In the genomic region with DNA sequence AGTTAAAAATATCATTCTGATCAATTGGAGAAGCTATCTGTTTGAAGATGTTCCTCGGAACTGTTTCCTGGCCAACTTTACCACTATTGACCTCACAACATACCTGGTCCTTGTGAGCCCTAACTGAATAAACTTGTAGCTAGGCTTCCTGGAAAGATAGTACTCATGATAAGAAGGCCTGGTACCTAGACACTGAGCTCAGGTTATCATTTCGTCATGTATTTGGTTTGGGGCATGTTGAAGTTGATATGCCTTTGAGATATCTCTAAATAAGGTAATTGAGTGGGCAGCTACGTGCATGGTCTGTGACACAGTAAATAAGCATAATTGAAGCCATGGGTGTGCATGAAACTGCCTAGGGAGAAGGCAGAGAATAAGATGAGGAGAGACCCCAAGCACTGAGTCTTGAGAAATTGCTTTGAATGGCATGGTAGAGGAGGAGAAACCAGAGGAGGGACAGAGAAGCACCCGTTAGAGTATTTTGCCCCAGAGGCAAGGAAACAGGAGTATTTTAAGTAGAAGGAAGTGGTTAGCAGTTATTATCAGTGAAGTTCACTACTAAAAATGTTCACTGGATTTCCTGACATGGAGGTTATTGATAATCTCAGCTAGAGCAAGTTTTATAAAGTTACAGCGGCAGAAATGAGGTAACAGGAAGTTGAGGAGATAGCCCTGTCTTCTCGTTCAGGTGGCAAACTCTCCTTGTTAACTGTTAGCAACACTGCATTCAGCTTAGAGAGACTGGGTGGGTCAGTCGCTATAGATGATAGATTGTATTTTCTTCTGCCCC, we compare ENCODE assay signal across 13 cellular contexts. TPM values are rescaled to one million over a fixed set of nuclear protein-coding genes. Genes with fewer than 3 reads are reported as not detected.
DNase-seq lines count a peak whose midpoint lies in the region; ATAC-seq, FAIRE-seq and TF ChIP-seq lines count a peak whose summit lies in the region.
"Had no signal": no experiment of that assay in that cellular context is flagged by ENCODE, and none has a peak within 500 bp of the region (broad histone marks: within the 10 kb centered on the region; RNA-seq: fewer than 3 reads in every experiment).

No MANE protein-coding gene starts in this region.

- H3K36me3 ChIP-seq in upper lobe of right lung (no peaks in the 10 kb centered on the region), thyroid gland (no peaks in the 10 kb centered on the region)
- H3K36me3 ChIP-seq: right atrium auricular region, thoracic aorta had no signal

- H3K27ac ChIP-seq in upper lobe of right lung, result no peak overlapping the region
- no peak overlapping the region for H3K27ac ChIP-seq in thyroid gland
- H3K27ac ChIP-seq: right atrium auricular region, thoracic aorta had no signal

- peaks cover 23% of the 10 kb centered on the region for H3K36me3 Mint-ChIP-seq in activated T-helper 2 cell treated with anti-CD3 and anti-CD28 coated beads, Interferon-gamma antibody, Interleukin-2, Interleukin-4, amounts not matched to agents 10 μg/mL and 5 μg/mL and 100 μg/mL, durations not matched to agents 14 hours and 24 hours and 36 hours (ENCODE audit: low read depth)

- H3K27me3 Mint-ChIP-seq in activated T-helper 2 cell treated with anti-CD3 and anti-CD28 coated beads, Interferon-gamma antibody, Interleukin-2, Interleukin-4, amounts not matched to agents 10 μg/mL and 5 μg/mL and 100 μg/mL, durations not matched to agents 14 hours and 24 hours and 36 hours (ENCODE audit: low read depth), result no peaks in the 10 kb centered on the region

- no peak overlapping the region for H3K4me3 ChIP-seq in upper lobe of right lung
- no peak overlapping the region for H3K4me3 ChIP-seq in thyroid gland (replicated peaks in 1 of 3)
- H3K4me3 ChIP-seq: right atrium auricular region, thoracic aorta had no signal

- TF ChIP-seq CTCF in upper lobe of right lung (IDR thresholded peaks at IDR 0.05) (no peak), thyroid gland (IDR thresholded peaks at IDR 0.05) (no peak)

- H3K4me1 Mint-ChIP-seq in activated T-helper 2 cell treated with anti-CD3 and anti-CD28 coated beads, Interferon-gamma antibody, Interleukin-2, Interleukin-4, amounts not matched to agents 10 μg/mL and 5 μg/mL and 100 μg/mL, durations not matched to agents 14 hours and 24 hours and 36 hours (ENCODE audit: low read depth), result peaks cover 32% of the 10 kb centered on the region

- peaks cover 16% of the 10 kb centered on the region for H3K9me3 Mint-ChIP-seq in activated T-helper 2 cell treated with anti-CD3 and anti-CD28 coated beads, Interferon-gamma antibody, Interleukin-2, Interleukin-4, amounts not matched to agents 10 μg/mL and 5 μg/mL and 100 μg/mL, durations not matched to agents 14 hours and 24 hours and 36 hours

- no peak for ATAC-seq in upper lobe of right lung

- H3K27me3 ChIP-seq in upper lobe of right lung, result no peaks in the 10 kb centered on the region
- H3K27me3 ChIP-seq in thyroid gland, result no peaks in the 10 kb centered on the region
- H3K27me3 ChIP-seq: right atrium auricular region had no signal

- peak overlapping the region; percentile 99 for H3K27ac Mint-ChIP-seq in activated T-helper 2 cell treated with anti-CD3 and anti-CD28 coated beads, Interferon-gamma antibody, Interleukin-2, Interleukin-4, amounts not matched to agents 10 μg/mL and 5 μg/mL and 100 μg/mL, durations not matched to agents 14 hours and 24 hours and 36 hours

- H3K4me1 ChIP-seq in upper lobe of right lung (no peaks in the 10 kb centered on the region), thyroid gland (no peaks in the 10 kb centered on the region)
- H3K4me1 ChIP-seq: right atrium auricular region had no signal

- TF ChIP-seq POLR2A in GM12891 (IDR thresholded peaks at IDR 0.05; ENCODE audit: low read depth, low read length) (no peak), thyroid gland (IDR thresholded peaks at IDR 0.05) (no peak)

- CTCF ChIA-PET in HEK293T (lab: Yijun Ruan, JAX), result interaction anchor here (0.5 kb wide), 1 partner anchor 40 kb away, joined by 3 read pairs; no protein-coding TSS in a partner anchor

- H3K9me3 ChIP-seq in upper lobe of right lung (peaks cover 16% of the 10 kb centered on the region), thyroid gland (no peaks in the 10 kb centered on the region)

- intact Hi-C loops in activated T-helper 2 cell treated with anti-CD3 and anti-CD28 coated beads, Interferon-gamma antibody, Interleukin-2, Interleukin-4, amounts not matched to agents 10 μg/mL and 5 μg/mL and 100 μg/mL, durations not matched to agents 14 hours and 24 hours and 36 hours (cut with micrococcal nuclease), result loop anchor here (1.0 to 10.0 kb wide), 4 partner anchors 57 to 269 kb away; a partner anchor contains a TSS
- intact Hi-C loops in upper lobe of right lung (cut with DNase I), result no loop called here
- intact Hi-C loops in thyroid gland (cut with DNase I), result no loop called here

- DNase-seq in AML-193 (lab: John Stamatoyannopoulos, UW), result peak; percentile 15 to 38
- DNase-seq in GM12891 (ENCODE audit: insufficient read length, low spot score), result no peak
- DNase-seq in NAMALWA (ENCODE audit: low spot score), result peak; percentile 48
- DNase-seq in activated T-helper 2 cell treated with anti-CD3 and anti-CD28 coated beads, Interferon-gamma antibody, Interleukin-2, Interleukin-4, amounts not matched to agents 10 μg/mL and 5 μg/mL and 100 μg/mL, durations not matched to agents 14 hours and 24 hours and 36 hours (ENCODE audit: low spot score), result peak; percentile 15
- DNase-seq in upper lobe of right lung, result no peak
- DNase-seq in HEK293T (ENCODE audit: extremely low spot score), result no peak
- DNase-seq in thyroid gland, result no peak
- DNase-seq in HuH-7 (ENCODE audit: low spot score), result no peak
- DNase-seq: NCI-H1694; NK-92 treated with Interleukin-12 subunit alpha and Interleukin-12 subunit beta, amount 100 ng/mL, for 24 hours; T-helper 9 cell had no signal

- 77 to 82% methylated on average over 7 of the region's 7 CpGs for WGBS in thyroid gland, 2 donors

- peak; percentile 93 for FAIRE-seq in GM12891 (lab: Jason Lieb, UNC)

- POLR2A ChIA-PET in HEK293T (lab: Yijun Ruan, JAX), result no interaction called here

- peak overlapping the region; percentile 75 for H3K4me3 Mint-ChIP-seq in activated T-helper 2 cell treated with anti-CD3 and anti-CD28 coated beads, Interferon-gamma antibody, Interleukin-2, Interleukin-4, amounts not matched to agents 10 μg/mL and 5 μg/mL and 100 μg/mL, durations not matched to agents 14 hours and 24 hours and 36 hours (ENCODE audit: low read depth)

TF ChIP-seq in GM12891, 5 proteins besides CTCF, POLR2A, EP300 and RAD21:
- TF ChIP-seq TAF1 (IDR thresholded peaks at IDR 0.05; ENCODE audit: low read depth, low read length), result 0 out of 2 replicates have a peak, but pooled peaks have one; percentile 22
- no peak for TF ChIP-seq POU2F2 (IDR thresholded peaks at IDR 0.05; ENCODE audit: low read depth, low read length)
TF ChIP-seq in GM12891: peak in this region for 1.

TF ChIP-seq in HEK293T, 16 proteins besides CTCF, POLR2A, EP300 and RAD21:
- TF ChIP-seq ELF4 (IDR thresholded peaks at IDR 0.05) (no peak), BHLHE40 (IDR thresholded peaks at IDR 0.05; ENCODE audit: borderline replicate concordance) (no peak), FOXK2 (IDR thresholded peaks at IDR 0.05) (no peak), LEF1 (IDR thresholded peaks at IDR 0.05; ENCODE audit: borderline replicate concordance) (no peak), L3MBTL2 (conservative IDR thresholded peaks at IDR 0.05) (no peak), ZNF384 (IDR thresholded peaks at IDR 0.05) (no peak), ARNT (IDR thresholded peaks at IDR 0.05) (no peak), FOXM1 (IDR thresholded peaks at IDR 0.05; ENCODE audit: borderline replicate concordance) (no peak), HDGF (IDR thresholded peaks at IDR 0.05; ENCODE audit: borderline replicate concordance) (no peak), CTBP1 (IDR thresholded peaks at IDR 0.05; ENCODE audit: borderline replicate concordance) (no peak), FOXA1 (IDR thresholded peaks at IDR 0.05) (no peak), TARDBP (IDR thresholded peaks at IDR 0.05) (no peak), SUZ12 (IDR thresholded peaks at IDR 0.05) (no peak), NFRKB (IDR thresholded peaks at IDR 0.05) (no peak), SP1 (IDR thresholded peaks at IDR 0.05) (no peak)
- TF ChIP-seq, protein P1, sequence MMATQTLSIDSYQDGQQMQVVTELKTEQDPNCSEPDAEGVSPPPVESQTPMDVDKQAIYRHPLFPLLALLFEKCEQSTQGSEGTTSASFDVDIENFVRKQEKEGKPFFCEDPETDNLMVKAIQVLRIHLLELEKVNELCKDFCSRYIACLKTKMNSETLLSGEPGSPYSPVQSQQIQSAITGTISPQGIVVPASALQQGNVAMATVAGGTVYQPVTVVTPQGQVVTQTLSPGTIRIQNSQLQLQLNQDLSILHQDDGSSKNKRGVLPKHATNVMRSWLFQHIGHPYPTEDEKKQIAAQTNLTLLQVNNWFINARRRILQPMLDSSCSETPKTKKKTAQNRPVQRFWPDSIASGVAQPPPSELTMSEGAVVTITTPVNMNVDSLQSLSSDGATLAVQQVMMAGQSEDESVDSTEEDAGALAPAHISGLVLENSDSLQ (IDR thresholded peaks at IDR 0.05), result no peak

RNA-seq across cellular contexts. Expression of a gene that starts 55.6 kb away (rescaled TPM):
- 0.26 TPM for polyA plus RNA-seq in GM12891 (2012; ENCODE audit: low read depth, missing spikeins)
- total RNA-seq in activated T-helper 2 cell treated with anti-CD3 and anti-CD28 coated beads, Interferon-gamma antibody, Interleukin-2, Interleukin-4, amounts not matched to agents 10 μg/mL and 5 μg/mL and 100 μg/mL, durations not matched to agents 14 hours and 24 hours and 36 hours, result 0.18 and 0.75 TPM in 2 replicates
- 2.8 TPM for total RNA-seq in upper lobe of right lung
- 1 to 10 TPM; 1.2 to 2.3 (median 2.1) TPM for total RNA-seq in thyroid gland

Comparison
In these comparisons a context has a peak if more than half of its experiments do, and no peak if none do; other contexts are left out.
1. DNase-seq: peak in AML-193 (2 of 2), NAMALWA (single experiment) and activated T-helper 2 cell treated with anti-CD3 and anti-CD28 coated beads, Interferon-gamma antibody, Interleukin-2, Interleukin-4, amounts not matched to agents 10 μg/mL and 5 μg/mL and 100 μg/mL, durations not matched to agents 14 hours and 24 hours and 36 hours (single experiment); none in GM12891 (single experiment), upper lobe of right lung (single experiment), HEK293T (single experiment), thyroid gland (0 of 2) and HuH-7 (single experiment).